ENCODE assay signal across 15 cellular contexts in the genomic region with DNA sequence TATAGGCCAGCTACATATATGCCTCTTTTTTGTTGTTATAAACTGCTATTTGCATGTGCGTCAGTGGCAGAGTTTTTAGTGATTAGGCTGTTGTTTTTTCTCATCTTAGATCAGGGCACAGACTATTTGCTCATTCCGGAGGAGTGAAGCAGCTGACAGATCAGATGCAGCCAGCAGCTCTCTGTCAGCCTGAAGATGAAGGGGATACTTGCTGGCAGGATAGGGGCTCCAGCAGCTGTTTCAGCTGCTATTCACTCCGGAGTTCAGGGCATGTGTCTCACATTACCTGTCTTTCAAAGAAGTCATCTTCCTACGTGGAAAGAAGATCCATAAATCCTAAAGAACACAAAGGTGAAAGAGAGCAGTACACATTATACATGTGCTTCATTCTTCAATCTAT.
DNase-seq lines count a peak whose midpoint lies in the region; ATAC-seq and TF ChIP-seq lines count a peak whose summit lies in the region.
"Had no signal": no experiment of that assay in that cellular context is flagged by ENCODE, and none has a peak within 500 bp of the region (broad histone marks: within the 10 kb centered on the region; RNA-seq: fewer than 3 reads in every experiment).

No MANE protein-coding gene starts in this region.

- CTCF ChIA-PET in IMR-90 (lab: Yijun Ruan, JAX) (interaction anchor here (0.6 to 1.1 kb wide), 3 partner anchors 56 to 599 kb away, joined by 3 read pairs; no protein-coding TSS in a partner anchor), OCI-LY7 (lab: Charles Lee; ENCODE audit: unreplicated experiment) (no interaction called here)

- H3K4me1 Mint-ChIP-seq in mesothelial cell of epicardium: peaks cover 28% of the 10 kb centered on the region
- H3K4me1 Mint-ChIP-seq: CD8-positive, alpha-beta memory T cell had no signal

- no peaks in the 10 kb centered on the region for H3K79me2 ChIP-seq in OCI-LY7 (ENCODE audit: insufficient read depth, low read depth, low read length)

- no peaks in the 10 kb centered on the region for H3K9me2 ChIP-seq in OCI-LY7 (ENCODE audit: insufficient read depth, low read length)

- no peak overlapping the region for H2AFZ ChIP-seq in IMR-90 (replicated peaks; ENCODE audit: low read length, poor library complexity)
- peak overlapping the region; percentile 63 for H2AFZ ChIP-seq in OCI-LY7 (ENCODE audit: low read length)

- H2BK20ac ChIP-seq in IMR-90 (ENCODE audit: low read depth, low read length): no peak overlapping the region

- no peak overlapping the region for H2BK15ac ChIP-seq in IMR-90 (ENCODE audit: low read depth, low read length)

- H4K8ac ChIP-seq in IMR-90 (ENCODE audit: low read depth in 2 of 2, low read length in 2 of 2): no peak overlapping the region

- H4K20me1 ChIP-seq in IMR-90 (ENCODE audit: insufficient read depth, low read length) (no peaks in the 10 kb centered on the region), OCI-LY7 (ENCODE audit: insufficient read depth, low read length) (no peaks in the 10 kb centered on the region)
- H4K20me1 ChIP-seq: BLaER1 had no signal

- peaks cover 8% of the 10 kb centered on the region for H3K9me3 Mint-ChIP-seq in mesothelial cell of epicardium

- H2BK5ac ChIP-seq in IMR-90 (ENCODE audit: low read depth, low read length, poor library complexity, severe bottlenecking): no peak overlapping the region

- H3K27me3 Mint-ChIP-seq in mesothelial cell of epicardium (ENCODE audit: low read depth): no peaks in the 10 kb centered on the region
- H3K27me3 Mint-ChIP-seq: CD8-positive, alpha-beta memory T cell had no signal

- H3K36me3 Mint-ChIP-seq in mesothelial cell of epicardium: no peaks in the 10 kb centered on the region
- H3K36me3 Mint-ChIP-seq: CD8-positive, alpha-beta memory T cell had no signal

- dilution Hi-C loops in IMR-90 (cut with HindIII; ENCODE audit: low sequenced_read_pairs, unreplicated experiment): no loop called here

- no peak overlapping the region for H3K56ac ChIP-seq in IMR-90 (ENCODE audit: extremely low read depth, insufficient read depth, low read length)

- no peak overlapping the region for H2AK5ac ChIP-seq in IMR-90 (ENCODE audit: low read depth, low read length)

- POLR2A ChIA-PET in IMR-90 (lab: Charles Lee; ENCODE audit: unreplicated experiment) (no interaction called here), OCI-LY7 (lab: Charles Lee) (interaction anchor here (1.4 to 1.6 kb wide), 2 partner anchors 9 to 24 kb away, joined by 4 to 5 read pairs; no protein-coding TSS in a partner anchor)

- H4K91ac ChIP-seq in IMR-90 (ENCODE audit: insufficient read depth, low read depth, low read length): no peak overlapping the region

- in situ Hi-C loops in IMR-90 (cut with MboI; ENCODE audit: low sequenced_read_pairs): loop anchor here (25.0 kb wide), 1 partner anchor 927 kb away; no protein-coding TSS in a partner anchor

- no peak overlapping the region for H3K4ac ChIP-seq in IMR-90 (ENCODE audit: low read depth, low read length)

- no peak overlapping the region for H2AK9ac ChIP-seq in IMR-90 (replicated peaks; ENCODE audit: low read depth, low read length, poor library complexity)

- no CpG with 5 or more reads among the region's 4 CpGs for WGBS in IMR-90 (ENCODE audit: extremely low coverage in 2 of 2, insufficient read length in 1 of 2), 2 experiments
- 18% methylated on average over 4 of the region's 4 CpGs for WGBS in right lobe of liver (ENCODE audit: insufficient coverage, low coverage, low lambda C conversion rate, missing lambda C conversion rate)

- TF ChIP-seq RAD21 in IMR-90 (IDR thresholded peaks at IDR 0.05; ENCODE audit: low read length): no peak

- H3K9me1 ChIP-seq in IMR-90 (ENCODE audit: insufficient read depth, low read length): no peaks in the 10 kb centered on the region

- no peaks in the 10 kb centered on the region; the same call in 1 of the 2 replicates for H3K27me3 ChIP-seq in IMR-90 (ENCODE audit: control insufficient read depth, insufficient read depth, low read length)
- no peaks in the 10 kb centered on the region for H3K27me3 ChIP-seq in stomach smooth muscle (ENCODE audit: control insufficient read depth in 1 of 2, insufficient read depth in 2 of 2, low read length in 2 of 2)
- no peaks in the 10 kb centered on the region for H3K27me3 ChIP-seq in right lobe of liver
- H3K27me3 ChIP-seq: BLaER1 had no signal

- H2BK120ac ChIP-seq in IMR-90 (ENCODE audit: low read depth, low read length): no peak overlapping the region

- DNase-seq in IMR-90 (no peak), OCI-LY7 (ENCODE audit: low spot score) (no peak), mesothelial cell of epicardium (ENCODE audit: low spot score in 2 of 2, unreplicated experiment in 2 of 2) (no peak), right lobe of liver (no peak), NCI-H526 (lab: John Stamatoyannopoulos, UW) (no peak)
- DNase-seq: CD8-positive, alpha-beta memory T cell; DMS 273 treated with DMSO at 0.1 percent for 48 hours; EL; NCI-H1694; NCI-H446; NCI-H82 had no signal

- no peak overlapping the region for H3K18ac ChIP-seq in IMR-90 (ENCODE audit: low read depth, low read length)

- H4K5ac ChIP-seq in IMR-90 (ENCODE audit: low read depth, low read length): no peak overlapping the region

- H3K9ac ChIP-seq in IMR-90 (ENCODE audit: low read depth, low read length) (no peak overlapping the region), stomach smooth muscle (ENCODE audit: low read length in 2 of 2) (no peak overlapping the region)
- H3K9ac ChIP-seq: BLaER1 had no signal

- ATAC-seq in IMR-90 (ENCODE audit: low read depth) (peak; percentile 35; the same call in 1 of the 2 replicates), right lobe of liver (no peak), HG03097 (IDR thresholded peaks at IDR 0.05; ENCODE audit: low FRiP score, unreplicated experiment) (no peak)
- ATAC-seq: HCT116 had no signal

- H3K9me3 ChIP-seq in IMR-90 (ENCODE audit: control insufficient read depth, insufficient read depth, low read length) (no peaks in the 10 kb centered on the region), OCI-LY7 (ENCODE audit: low read length) (no peaks in the 10 kb centered on the region), stomach smooth muscle (ENCODE audit: control insufficient read depth in 2 of 2, low read length in 2 of 2) (no peaks in the 10 kb centered on the region), right lobe of liver (no peaks in the 10 kb centered on the region)
- H3K9me3 ChIP-seq: BLaER1 had no signal

- H3K27ac Mint-ChIP-seq in mesothelial cell of epicardium: peak overlapping the region; percentile 23
- H3K27ac Mint-ChIP-seq: CD8-positive, alpha-beta memory T cell had no signal

- H3K27ac ChIP-seq in IMR-90 (ENCODE audit: insufficient read depth, low read length) (no peak overlapping the region), OCI-LY7 (ENCODE audit: low read depth, low read length, poor library complexity, severe bottlenecking) (no peak overlapping the region), stomach smooth muscle (ENCODE audit: low read length) (no peak overlapping the region), right lobe of liver (no peak overlapping the region)
- H3K27ac ChIP-seq: BLaER1 had no signal

- no peaks in the 10 kb centered on the region for H3K36me3 ChIP-seq in IMR-90 (ENCODE audit: control insufficient read depth, insufficient read depth, low read length)
- H3K36me3 ChIP-seq in OCI-LY7 (ENCODE audit: insufficient read depth, low read length): no peaks in the 10 kb centered on the region
- H3K36me3 ChIP-seq in stomach smooth muscle (ENCODE audit: control insufficient read depth in 2 of 2, insufficient read depth in 2 of 2, low read length in 2 of 2): no peaks in the 10 kb centered on the region
- no peaks in the 10 kb centered on the region for H3K36me3 ChIP-seq in right lobe of liver
- H3K36me3 ChIP-seq: BLaER1 had no signal

- H3K4me1 ChIP-seq in IMR-90 (ENCODE audit: control insufficient read depth, insufficient read depth, low read length) (no peaks in the 10 kb centered on the region), OCI-LY7 (ENCODE audit: insufficient read depth, low read length, poor library complexity, severe bottlenecking) (peaks cover 7% of the 10 kb centered on the region), stomach smooth muscle (ENCODE audit: control insufficient read depth, insufficient read depth, low read length) (no peaks in the 10 kb centered on the region), right lobe of liver (no peaks in the 10 kb centered on the region)
- H3K4me1 ChIP-seq: BLaER1 had no signal

- H3K4me2 ChIP-seq in IMR-90 (ENCODE audit: low read depth, low read length) (no peak overlapping the region), OCI-LY7 (ENCODE audit: low read length) (no peak overlapping the region)
- H3K4me2 ChIP-seq: BLaER1 had no signal

- no peak overlapping the region for H3K14ac ChIP-seq in IMR-90 (replicated peaks; ENCODE audit: low read depth, low read length)

- no peak overlapping the region for H3K23ac ChIP-seq in IMR-90 (ENCODE audit: low read depth, low read length)

- BruUV-seq in IMR-90 (replicated peaks; lab: Mats Ljungman, UMichigan): no TSS peak
- BruUV-seq in OCI-LY7 (replicated peaks; lab: Mats Ljungman, UMichigan): no TSS peak

- H3K79me1 ChIP-seq in IMR-90 (ENCODE audit: low read depth in 1 of 2, low read length in 2 of 2): no peaks in the 10 kb centered on the region

- no peak overlapping the region for H3K4me3 Mint-ChIP-seq in mesothelial cell of epicardium
- H3K4me3 Mint-ChIP-seq: CD8-positive, alpha-beta memory T cell had no signal

- TF ChIP-seq CTCF in IMR-90 (conservative IDR thresholded peaks at IDR 0.05; ENCODE audit: low read depth, low read length): no peak
- no peak for TF ChIP-seq CTCF in OCI-LY7 (conservative IDR thresholded peaks at IDR 0.05; ENCODE audit: low read length)
- no peak for TF ChIP-seq CTCF in mesothelial cell of epicardium (IDR thresholded peaks at IDR 0.05; ENCODE audit: unreplicated experiment)
- no peak for TF ChIP-seq CTCF in right lobe of liver (IDR thresholded peaks at IDR 0.05)

- H3K4me3 ChIP-seq in IMR-90 (ENCODE audit: insufficient read depth, low read depth, low read length) (no peak overlapping the region), OCI-LY7 (ENCODE audit: low read depth, low read length, poor library complexity, severe bottlenecking) (no peak overlapping the region), stomach smooth muscle (ENCODE audit: low read length in 2 of 2) (peak overlapping the region; percentile 4 to 30), right lobe of liver (no peak overlapping the region)
- H3K4me3 ChIP-seq: BLaER1 had no signal

- intact Hi-C loops in IMR-90 (cut with micrococcal nuclease) (loop anchor here (5.0 kb wide), 1 partner anchor 183 kb away; no protein-coding TSS in a partner anchor), OCI-LY7 (cut with micrococcal nuclease; ENCODE audit: unreplicated experiment) (loop anchor here (5.0 to 10.0 kb wide), 3 partner anchors 393 to 883 kb away; no protein-coding TSS in a partner anchor), right lobe of liver (cut with DNase I) (no loop called here)

- TF ChIP-seq POLR2A in IMR-90 (IDR thresholded peaks at IDR 0.05; ENCODE audit: low read depth, low read length): no peak
- TF ChIP-seq POLR2A in right lobe of liver (IDR thresholded peaks at IDR 0.05): no peak

TF ChIP-seq in IMR-90, 13 proteins besides CTCF, POLR2A, EP300 and RAD21 (continues in another document):
- TF ChIP-seq RFX5 (IDR thresholded peaks at IDR 0.05; ENCODE audit: low read depth, low read length): no peak
- TF ChIP-seq FOS (IDR thresholded peaks at IDR 0.05; ENCODE audit: low read depth, low read length): no peak
- no peak for TF ChIP-seq SMC3 (IDR thresholded peaks at IDR 0.05; ENCODE audit: low read depth, low read length)
- TF ChIP-seq RCOR1 (IDR thresholded peaks at IDR 0.05; ENCODE audit: insufficient replicate concordance, low read length): no peak

Comparison
In these comparisons a context has a peak if more than half of its experiments do, and no peak if none do; other contexts are left out.
1. H3K4me3 ChIP-seq: peak in stomach smooth muscle (2 of 2); none in IMR-90 (single experiment), OCI-LY7 (single experiment) and right lobe of liver (0 of 3).
2. intact Hi-C loops: an anchor here in IMR-90 (5.0 kb wide) and OCI-LY7 (5.0 to 10.0 kb wide); none called in right lobe of liver.